In the genomic region with DNA sequence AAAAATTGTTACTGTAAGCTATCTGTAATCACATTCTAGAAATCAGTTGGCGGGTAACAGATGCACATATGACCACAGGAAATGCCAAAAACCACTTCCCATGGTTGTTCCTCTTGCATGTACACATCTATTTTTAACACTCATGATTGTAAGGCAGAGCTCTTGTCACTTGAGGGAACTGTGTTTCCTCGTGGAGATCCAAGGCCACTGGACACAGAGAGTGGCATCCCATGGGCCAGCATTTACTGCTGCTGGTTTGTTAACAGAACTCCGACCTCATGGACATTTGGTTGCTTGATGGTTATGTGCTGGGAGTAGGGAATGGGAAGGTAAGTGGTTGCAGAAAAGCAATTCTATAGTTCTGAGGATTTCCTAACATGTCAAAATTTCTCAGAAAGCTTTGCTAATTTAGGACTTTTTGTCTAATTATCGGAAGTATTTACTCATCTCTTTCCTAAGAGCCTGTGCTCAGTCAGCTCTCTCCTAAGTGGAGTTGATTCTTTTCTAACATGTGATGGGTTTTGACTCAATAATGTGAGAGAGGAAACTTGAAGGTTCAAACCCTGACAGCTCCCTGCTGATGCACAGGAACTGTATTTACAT, we compare ENCODE assay signal across 2 cellular contexts.
A peak's percentile ranks its signal among the peaks of the same experiment; 100 is the strongest.
TF ChIP-seq lines count a peak whose summit lies in the region.

No MANE protein-coding gene starts in this region.

TF ChIP-seq in liver, 16 proteins besides CTCF, POLR2A, EP300 and RAD21:
- TF ChIP-seq, protein P1, sequence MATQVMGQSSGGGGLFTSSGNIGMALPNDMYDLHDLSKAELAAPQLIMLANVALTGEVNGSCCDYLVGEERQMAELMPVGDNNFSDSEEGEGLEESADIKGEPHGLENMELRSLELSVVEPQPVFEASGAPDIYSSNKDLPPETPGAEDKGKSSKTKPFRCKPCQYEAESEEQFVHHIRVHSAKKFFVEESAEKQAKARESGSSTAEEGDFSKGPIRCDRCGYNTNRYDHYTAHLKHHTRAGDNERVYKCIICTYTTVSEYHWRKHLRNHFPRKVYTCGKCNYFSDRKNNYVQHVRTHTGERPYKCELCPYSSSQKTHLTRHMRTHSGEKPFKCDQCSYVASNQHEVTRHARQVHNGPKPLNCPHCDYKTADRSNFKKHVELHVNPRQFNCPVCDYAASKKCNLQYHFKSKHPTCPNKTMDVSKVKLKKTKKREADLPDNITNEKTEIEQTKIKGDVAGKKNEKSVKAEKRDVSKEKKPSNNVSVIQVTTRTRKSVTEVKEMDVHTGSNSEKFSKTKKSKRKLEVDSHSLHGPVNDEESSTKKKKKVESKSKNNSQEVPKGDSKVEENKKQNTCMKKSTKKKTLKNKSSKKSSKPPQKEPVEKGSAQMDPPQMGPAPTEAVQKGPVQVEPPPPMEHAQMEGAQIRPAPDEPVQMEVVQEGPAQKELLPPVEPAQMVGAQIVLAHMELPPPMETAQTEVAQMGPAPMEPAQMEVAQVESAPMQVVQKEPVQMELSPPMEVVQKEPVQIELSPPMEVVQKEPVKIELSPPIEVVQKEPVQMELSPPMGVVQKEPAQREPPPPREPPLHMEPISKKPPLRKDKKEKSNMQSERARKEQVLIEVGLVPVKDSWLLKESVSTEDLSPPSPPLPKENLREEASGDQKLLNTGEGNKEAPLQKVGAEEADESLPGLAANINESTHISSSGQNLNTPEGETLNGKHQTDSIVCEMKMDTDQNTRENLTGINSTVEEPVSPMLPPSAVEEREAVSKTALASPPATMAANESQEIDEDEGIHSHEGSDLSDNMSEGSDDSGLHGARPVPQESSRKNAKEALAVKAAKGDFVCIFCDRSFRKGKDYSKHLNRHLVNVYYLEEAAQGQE (IDR thresholded peaks at IDR 0.05) = no peak
- TF ChIP-seq SP1 (IDR thresholded peaks at IDR 0.05) = peak; percentile 19

TF ChIP-seq in HepG2, 621 proteins besides CTCF, POLR2A, EP300 and RAD21 (continued from another document):
- TF ChIP-seq, protein P2, sequence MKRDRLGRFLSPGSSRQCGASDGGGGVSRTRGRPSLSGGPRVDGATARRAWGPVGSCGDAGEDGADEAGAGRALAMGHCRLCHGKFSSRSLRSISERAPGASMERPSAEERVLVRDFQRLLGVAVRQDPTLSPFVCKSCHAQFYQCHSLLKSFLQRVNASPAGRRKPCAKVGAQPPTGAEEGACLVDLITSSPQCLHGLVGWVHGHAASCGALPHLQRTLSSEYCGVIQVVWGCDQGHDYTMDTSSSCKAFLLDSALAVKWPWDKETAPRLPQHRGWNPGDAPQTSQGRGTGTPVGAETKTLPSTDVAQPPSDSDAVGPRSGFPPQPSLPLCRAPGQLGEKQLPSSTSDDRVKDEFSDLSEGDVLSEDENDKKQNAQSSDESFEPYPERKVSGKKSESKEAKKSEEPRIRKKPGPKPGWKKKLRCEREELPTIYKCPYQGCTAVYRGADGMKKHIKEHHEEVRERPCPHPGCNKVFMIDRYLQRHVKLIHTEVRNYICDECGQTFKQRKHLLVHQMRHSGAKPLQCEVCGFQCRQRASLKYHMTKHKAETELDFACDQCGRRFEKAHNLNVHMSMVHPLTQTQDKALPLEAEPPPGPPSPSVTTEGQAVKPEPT (CRISPR knock-in tag; IDR thresholded peaks at IDR 0.05; ENCODE audit: low read depth) = no peak
- TF ChIP-seq GABPA (IDR thresholded peaks at IDR 0.05; ENCODE audit: low read depth, low read length) = no peak
- TF ChIP-seq GABPA (CRISPR knock-in tag; IDR thresholded peaks at IDR 0.05; ENCODE audit: low read depth) = no peak
- TF ChIP-seq, protein P3, sequence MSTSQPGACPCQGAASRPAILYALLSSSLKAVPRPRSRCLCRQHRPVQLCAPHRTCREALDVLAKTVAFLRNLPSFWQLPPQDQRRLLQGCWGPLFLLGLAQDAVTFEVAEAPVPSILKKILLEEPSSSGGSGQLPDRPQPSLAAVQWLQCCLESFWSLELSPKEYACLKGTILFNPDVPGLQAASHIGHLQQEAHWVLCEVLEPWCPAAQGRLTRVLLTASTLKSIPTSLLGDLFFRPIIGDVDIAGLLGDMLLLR (CRISPR knock-in tag; IDR thresholded peaks at IDR 0.05) = no peak
- no peak for TF ChIP-seq TBP (CRISPR knock-in tag; IDR thresholded peaks at IDR 0.05)
- no peak for TF ChIP-seq HNRNPUL1 (IDR thresholded peaks at IDR 0.05; ENCODE audit: low read depth, low read length)
- TF ChIP-seq SP4 (CRISPR knock-in tag; IDR thresholded peaks at IDR 0.05) = no peak
- TF ChIP-seq HNRNPK (IDR thresholded peaks at IDR 0.05; ENCODE audit: low read depth, low read length, poor library complexity, severe bottlenecking) = no peak
- TF ChIP-seq, protein P4, sequence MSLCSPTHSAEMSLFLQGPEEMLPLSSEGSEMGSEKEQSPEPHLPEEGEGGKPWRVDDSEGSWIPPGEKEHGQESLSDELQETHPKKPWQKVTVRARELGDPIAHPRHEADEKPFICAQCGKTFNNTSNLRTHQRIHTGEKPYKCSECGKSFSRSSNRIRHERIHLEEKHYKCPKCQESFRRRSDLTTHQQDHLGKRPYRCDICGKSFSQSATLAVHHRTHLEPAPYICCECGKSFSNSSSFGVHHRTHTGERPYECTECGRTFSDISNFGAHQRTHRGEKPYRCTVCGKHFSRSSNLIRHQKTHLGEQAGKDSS (CRISPR knock-in tag; IDR thresholded peaks at IDR 0.05; ENCODE audit: borderline replicate concordance, low read depth) = no peak
- no peak for TF ChIP-seq ZNF713 (CRISPR knock-in tag; IDR thresholded peaks at IDR 0.05)
- no peak for TF ChIP-seq ZNF850 (CRISPR knock-in tag; conservative IDR thresholded peaks at IDR 0.05)
- TF ChIP-seq ZNF260 (CRISPR knock-in tag; IDR thresholded peaks at IDR 0.05; ENCODE audit: borderline replicate concordance, low read depth) = no peak
